In the genomic region with DNA sequence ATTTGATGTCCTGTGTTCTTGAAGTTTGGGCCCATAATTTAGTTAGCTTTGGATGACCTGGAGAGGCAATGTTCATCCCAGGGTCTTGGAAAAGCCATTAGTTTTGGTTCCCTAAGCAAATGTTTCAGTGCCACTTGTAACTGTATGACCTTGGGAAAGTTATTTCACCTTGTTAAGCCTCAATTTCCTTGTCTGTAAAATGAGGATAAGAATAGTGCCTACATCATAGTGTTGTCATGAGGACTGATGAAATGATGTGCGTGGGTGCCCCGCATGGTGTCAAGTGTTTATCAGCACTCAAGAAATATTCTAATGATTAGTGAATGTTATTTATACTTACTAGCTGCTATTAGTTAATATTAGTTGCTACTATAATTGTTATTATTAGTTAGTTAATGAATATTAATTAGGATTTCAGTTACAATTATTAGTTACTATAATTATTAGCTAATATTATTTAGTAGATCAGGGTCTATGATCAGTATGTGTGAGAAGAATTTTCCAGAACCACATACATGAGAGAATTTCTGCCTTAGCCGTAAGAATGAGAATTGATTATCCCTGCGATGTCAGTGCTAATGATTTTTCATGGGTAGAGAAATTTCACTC, we compare ENCODE assay signal across 1 cellular context.
TF ChIP-seq lines count a peak whose summit lies in the region.

No MANE protein-coding gene starts in this region.

TF ChIP-seq in K562, 482 proteins besides CTCF, POLR2A, EP300 and RAD21 (continued from another document):
- TF ChIP-seq, protein P1, sequence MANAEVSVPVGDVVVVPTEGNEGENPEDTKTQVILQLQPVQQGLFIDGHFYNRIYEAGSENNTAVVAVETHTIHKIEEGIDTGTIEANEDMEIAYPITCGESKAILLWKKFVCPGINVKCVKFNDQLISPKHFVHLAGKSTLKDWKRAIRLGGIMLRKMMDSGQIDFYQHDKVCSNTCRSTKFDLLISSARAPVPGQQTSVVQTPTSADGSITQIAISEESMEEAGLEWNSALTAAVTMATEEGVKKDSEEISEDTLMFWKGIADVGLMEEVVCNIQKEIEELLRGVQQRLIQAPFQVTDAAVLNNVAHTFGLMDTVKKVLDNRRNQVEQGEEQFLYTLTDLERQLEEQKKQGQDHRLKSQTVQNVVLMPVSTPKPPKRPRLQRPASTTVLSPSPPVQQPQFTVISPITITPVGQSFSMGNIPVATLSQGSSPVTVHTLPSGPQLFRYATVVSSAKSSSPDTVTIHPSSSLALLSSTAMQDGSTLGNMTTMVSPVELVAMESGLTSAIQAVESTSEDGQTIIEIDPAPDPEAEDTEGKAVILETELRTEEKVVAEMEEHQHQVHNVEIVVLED (CRISPR knock-in tag; IDR thresholded peaks at IDR 0.05), result no peak
- TF ChIP-seq RHOXF2B (CRISPR knock-in tag; conservative IDR thresholded peaks at IDR 0.05) (no peak), MTA3 (IDR thresholded peaks at IDR 0.05; ENCODE audit: borderline replicate concordance) (no peak), NFIC (IDR thresholded peaks at IDR 0.05) (no peak), SMARCC2 (IDR thresholded peaks at IDR 0.05; ENCODE audit: low read depth) (no peak), ESRRB (CRISPR knock-in tag; IDR thresholded peaks at IDR 0.05; ENCODE audit: borderline replicate concordance) (no peak)
- TF ChIP-seq, protein P2, sequence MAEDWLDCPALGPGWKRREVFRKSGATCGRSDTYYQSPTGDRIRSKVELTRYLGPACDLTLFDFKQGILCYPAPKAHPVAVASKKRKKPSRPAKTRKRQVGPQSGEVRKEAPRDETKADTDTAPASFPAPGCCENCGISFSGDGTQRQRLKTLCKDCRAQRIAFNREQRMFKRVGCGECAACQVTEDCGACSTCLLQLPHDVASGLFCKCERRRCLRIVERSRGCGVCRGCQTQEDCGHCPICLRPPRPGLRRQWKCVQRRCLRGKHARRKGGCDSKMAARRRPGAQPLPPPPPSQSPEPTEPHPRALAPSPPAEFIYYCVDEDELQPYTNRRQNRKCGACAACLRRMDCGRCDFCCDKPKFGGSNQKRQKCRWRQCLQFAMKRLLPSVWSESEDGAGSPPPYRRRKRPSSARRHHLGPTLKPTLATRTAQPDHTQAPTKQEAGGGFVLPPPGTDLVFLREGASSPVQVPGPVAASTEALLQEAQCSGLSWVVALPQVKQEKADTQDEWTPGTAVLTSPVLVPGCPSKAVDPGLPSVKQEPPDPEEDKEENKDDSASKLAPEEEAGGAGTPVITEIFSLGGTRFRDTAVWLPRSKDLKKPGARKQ (CRISPR knock-in tag; IDR thresholded peaks at IDR 0.05), result no peak
